ENCODE assay signal across 8 cellular contexts in the genomic region with DNA sequence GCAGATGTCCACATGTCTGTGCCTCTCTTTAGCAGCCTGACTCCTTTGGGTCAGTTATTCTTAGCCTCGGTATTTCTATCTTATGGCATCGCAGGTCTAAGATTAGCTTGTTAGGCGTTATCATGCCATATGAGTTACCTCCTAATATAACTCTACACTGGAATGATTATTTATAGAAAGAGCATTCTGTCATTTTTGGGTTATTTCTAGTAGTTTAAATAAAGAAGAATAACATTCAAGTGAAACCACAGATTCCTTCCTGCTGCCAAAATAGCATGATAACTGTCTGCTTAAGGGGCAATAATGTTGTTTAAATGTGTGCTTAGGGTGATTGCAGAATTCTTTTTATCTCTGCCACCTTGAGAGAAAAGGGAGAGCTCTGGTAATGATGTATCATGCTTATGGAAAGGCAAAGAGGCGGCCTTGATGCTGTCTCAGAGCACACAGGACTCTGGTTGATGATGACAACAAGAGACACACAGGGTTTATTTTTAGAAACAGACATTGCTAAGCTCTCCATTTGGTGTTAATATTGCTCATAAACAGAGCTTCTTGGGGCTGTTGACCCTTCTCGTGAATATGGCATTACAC.
A peak's percentile ranks its signal among the peaks of the same experiment; 100 is the strongest.
DNase-seq lines count a peak whose midpoint lies in the region; ATAC-seq and TF ChIP-seq lines count a peak whose summit lies in the region.

No MANE protein-coding gene starts in this region.

- TF ChIP-seq CTCF in fibroblast of mammary gland (conservative IDR thresholded peaks at IDR 0.05; ENCODE audit: control insufficient read depth, insufficient read depth, low read depth, low read length): no peak

- peaks cover 23% of the 10 kb centered on the region; the same call in 1 of the 2 replicates for H3K36me3 ChIP-seq in BLaER1

- H3K27me3 ChIP-seq in BLaER1: no peaks in the 10 kb centered on the region

- ATAC-seq in GM21367 (IDR thresholded peaks at IDR 0.05; ENCODE audit: unreplicated experiment): peak; percentile 40
- peak; percentile 49 for ATAC-seq in HG03469 (IDR thresholded peaks at IDR 0.05; ENCODE audit: unreplicated experiment)

- H3K4me2 ChIP-seq in BLaER1: peak overlapping the region; percentile 82

- peak overlapping the region; percentile 51; the same call in 1 of the 2 replicates for H3K4me3 ChIP-seq in BLaER1
- H3K4me3 ChIP-seq in fibroblast of mammary gland (ENCODE audit: control insufficient read depth, low read depth, low read length): no peak overlapping the region

- peak overlapping the region; percentile 57; the same call in 1 of the 2 replicates for H3K9ac ChIP-seq in BLaER1

- peak overlapping the region; percentile 63 for H3K27ac ChIP-seq in BLaER1

- no peaks in the 10 kb centered on the region for H4K20me1 ChIP-seq in BLaER1

- H3K9me3 ChIP-seq in BLaER1: no peaks in the 10 kb centered on the region

- DNase-seq in fibroblast of mammary gland (ENCODE audit: low read depth) (peak; percentile 48), T1000 (lab: John Stamatoyannopoulos, UW) (no peak), nucleus accumbens (lab: John Stamatoyannopoulos, UW) (no peak), NOMO-1 treated with DMSO at 0.1 percent for 48 hours (lab: John Stamatoyannopoulos, UW; ENCODE audit: unreplicated experiment) (no peak), NCI-H526 treated with DMSO at 0.1 percent for 48 hours (lab: John Stamatoyannopoulos, UW) (no peak)

- peaks cover 89% of the 10 kb centered on the region for H3K4me1 ChIP-seq in BLaER1
